In genomic region chr14:44895716-44896115, GRCh38 we compare ENCODE assay signal across 17 cellular contexts.
DNase-seq lines count a peak whose midpoint lies in the region; ATAC-seq and TF ChIP-seq lines count a peak whose summit lies in the region.
"Had no signal": no experiment of that assay in that cellular context is flagged by ENCODE, and none has a peak within 500 bp of the region (broad histone marks: within the 10 kb centered on the region; RNA-seq: fewer than 3 reads in every experiment).

No MANE protein-coding gene starts in this region.

- WGBS in neuronal stem cell (ENCODE audit: extremely low coverage in 2 of 2, insufficient read length in 2 of 2, insufficient replicate concordance in 1 of 2), 2 donors: no CpG with 5 or more reads among the region's 2 CpGs
- 90 to 96% methylated on average over 2 of the region's 2 CpGs for WGBS in body of pancreas, 2 donors

- no peak overlapping the region for H2BK5ac ChIP-seq in neuronal stem cell (ENCODE audit: low read length)

- no peak overlapping the region for H3K14ac ChIP-seq in neuronal stem cell (ENCODE audit: low read length)

- H3K23ac ChIP-seq in neuronal stem cell (ENCODE audit: low read depth, low read length, poor library complexity): no peak overlapping the region

- peak overlapping the region; percentile 90 for H3K27ac ChIP-seq in epithelial cell of prostate
- no peak overlapping the region for H3K27ac ChIP-seq in neuronal stem cell (replicated peaks; ENCODE audit: low read length)
- no peak overlapping the region for H3K27ac ChIP-seq in body of pancreas
- H3K27ac ChIP-seq: neutrophil had no signal

- H3K36me3 ChIP-seq in neuronal stem cell (replicated peaks in 1 of 2; ENCODE audit: control insufficient read depth in 2 of 2, insufficient read depth in 2 of 2, low read length in 2 of 2) (no peaks in the 10 kb centered on the region), body of pancreas (replicated peaks in 1 of 2; ENCODE audit: insufficient read depth in 1 of 2, low read depth in 2 of 2) (no peaks in the 10 kb centered on the region)
- H3K36me3 ChIP-seq: neutrophil, stomach had no signal

- no peak overlapping the region for H3K18ac ChIP-seq in neuronal stem cell (ENCODE audit: low read length)

- H2BK15ac ChIP-seq in neuronal stem cell (ENCODE audit: low read length): no peak overlapping the region

- no peak overlapping the region for H3K4me3 ChIP-seq in AG10803 (ENCODE audit: low read length)
- H3K4me3 ChIP-seq in neuronal stem cell (ENCODE audit: low read length in 2 of 2): no peak overlapping the region
- H3K4me3 ChIP-seq in body of pancreas: no peak overlapping the region

- H3K27me3 ChIP-seq in neuronal stem cell (ENCODE audit: control insufficient read depth in 3 of 3, insufficient read depth in 3 of 3, low read depth in 1 of 3, low read length in 3 of 3): no peaks in the 10 kb centered on the region
- H3K27me3 ChIP-seq in body of pancreas: no peaks in the 10 kb centered on the region
- H3K27me3 ChIP-seq: stomach had no signal

- no peak overlapping the region for H4K8ac ChIP-seq in neuronal stem cell (ENCODE audit: low read depth, low read length)

- TF ChIP-seq CTCF in AG10803 (conservative IDR thresholded peaks at IDR 0.05; ENCODE audit: low read length): no peak
- TF ChIP-seq CTCF in body of pancreas (IDR thresholded peaks at IDR 0.05): no peak

- no peaks in the 10 kb centered on the region for H3K79me1 ChIP-seq in neuronal stem cell (ENCODE audit: low read depth, low read length)

- no peak overlapping the region for H3K4ac ChIP-seq in neuronal stem cell (ENCODE audit: low read length)

- H2BK120ac ChIP-seq in neuronal stem cell (ENCODE audit: low read depth, low read length): no peak overlapping the region

- TF ChIP-seq POLR2A in body of pancreas (IDR thresholded peaks at IDR 0.05): no peak

- H4K91ac ChIP-seq in neuronal stem cell (ENCODE audit: low read depth, low read length, poor library complexity): no peak overlapping the region

- H3K4me2 ChIP-seq in neuronal stem cell (ENCODE audit: insufficient read depth, low read length, poor library complexity, severe bottlenecking): no peak overlapping the region

- ATAC-seq in HG03175 (IDR thresholded peaks at IDR 0.05; ENCODE audit: unreplicated experiment) (no peak), GM18907 (IDR thresholded peaks at IDR 0.05; ENCODE audit: unreplicated experiment) (no peak), body of pancreas (no peak)

- H3K9me3 ChIP-seq in neuronal stem cell (replicated peaks in 1 of 2; ENCODE audit: control insufficient read depth in 2 of 2, insufficient read depth in 1 of 2, low read depth in 1 of 2, low read length in 2 of 2) (peaks cover 2 to 4% of the 10 kb centered on the region in 2 donors), body of pancreas (no peaks in the 10 kb centered on the region)
- H3K9me3 ChIP-seq: Caco-2, neutrophil, stomach had no signal

- H2AFZ ChIP-seq in neuronal stem cell (ENCODE audit: low read length): peak overlapping the region; percentile 73

- no peak overlapping the region for H2BK12ac ChIP-seq in neuronal stem cell (ENCODE audit: low read length)

- DNase-seq in AG10803 (ENCODE audit: low read depth) (peak; percentile 89), M059J (ENCODE audit: low read depth) (peak; percentile 78), epithelial cell of prostate (ENCODE audit: low read depth, low spot score) (peak; percentile 50), neuronal stem cell (ENCODE audit: low spot score) (no peak), body of pancreas (no peak), T-helper 2 cell (no peak)
- DNase-seq: activated CD4-positive, alpha-beta T cell treated with anti-CD3 and anti-CD28 coated beads, Interleukin-2, amount 50 U/mL, for 1 hour; activated naive CD4-positive, alpha-beta T cell treated with anti-CD3 and anti-CD28 coated beads, Interleukin-2, amount 10 ng/mL, durations not matched to agents 7 days and 5 days; Caco-2; effector memory CD4-positive, alpha-beta T cell; NCI-H1048; NCI-H82; stimulated activated CD4-positive, alpha-beta T cell treated with anti-CD3 and anti-CD28 coated beads, Interleukin-4, amount 100 ng/mL, for 1 hour; stomach had no signal

- H3K9ac ChIP-seq in neuronal stem cell (ENCODE audit: low read depth, low read length, poor library complexity): no peak overlapping the region

- H2AK5ac ChIP-seq in neuronal stem cell (ENCODE audit: low read depth, low read length): no peak overlapping the region

- H3K4me1 ChIP-seq in neuronal stem cell (ENCODE audit: control insufficient read depth in 2 of 2, insufficient read depth in 1 of 2, low read depth in 1 of 2, low read length in 2 of 2): peaks cover 0 to 3% of the 10 kb centered on the region in 2 donors
- H3K4me1 ChIP-seq in body of pancreas: peaks cover 6% of the 10 kb centered on the region

- intact Hi-C loops in body of pancreas (cut with DNase I): no loop called here

Comparison
In these comparisons a context has a peak if more than half of its experiments do, and no peak if none do; other contexts are left out.
1. DNase-seq: peak in AG10803 (single experiment), M059J (single experiment) and epithelial cell of prostate (single experiment); none in neuronal stem cell (single experiment), body of pancreas (0 of 4) and T-helper 2 cell (0 of 5).